1 cellular context compared by ENCODE assay signal in genomic region chr5:135434591-135435466, GRCh38.
TF ChIP-seq lines count a peak whose summit lies in the region.

No MANE protein-coding gene starts in this region.

TF ChIP-seq in HepG2, 621 proteins besides CTCF, POLR2A, EP300 and RAD21 (continued from another document):
- no peak for TF ChIP-seq ZNF275 (CRISPR knock-in tag; IDR thresholded peaks at IDR 0.05; ENCODE audit: borderline replicate concordance)
- TF ChIP-seq ZNF709 (CRISPR knock-in tag; IDR thresholded peaks at IDR 0.05) = no peak
- no peak; the same call in 1 of the 2 replicates for TF ChIP-seq ZNF354B (CRISPR knock-in tag; IDR thresholded peaks at IDR 0.05)
- TF ChIP-seq FOSL1 (CRISPR knock-in tag; IDR thresholded peaks at IDR 0.05; ENCODE audit: borderline replicate concordance) = no peak
- TF ChIP-seq RFX1 (IDR thresholded peaks at IDR 0.05) = no peak
- no peak for TF ChIP-seq HMGXB3 (CRISPR knock-in tag; IDR thresholded peaks at IDR 0.05; ENCODE audit: borderline replicate concordance)
- no peak for TF ChIP-seq ZBTB8A (CRISPR knock-in tag; IDR thresholded peaks at IDR 0.05; ENCODE audit: borderline replicate concordance, low read depth)
- TF ChIP-seq ZBTB38 (CRISPR knock-in tag; IDR thresholded peaks at IDR 0.05) = no peak
- no peak for TF ChIP-seq HNRNPH1 (optimal IDR thresholded peaks at IDR 0.05; ENCODE audit: low read depth, low read length)
- 0 out of 2 replicates have a peak, but pooled peaks have one; percentile 8 for TF ChIP-seq ZNF292 (CRISPR knock-in tag; IDR thresholded peaks at IDR 0.05; ENCODE audit: borderline replicate concordance, low read depth)
- no peak for TF ChIP-seq TFE3 (CRISPR knock-in tag; IDR thresholded peaks at IDR 0.05)
- no peak for TF ChIP-seq ZNF383 (CRISPR knock-in tag; IDR thresholded peaks at IDR 0.05; ENCODE audit: borderline replicate concordance)
- no peak for TF ChIP-seq ZNF704 (CRISPR knock-in tag; IDR thresholded peaks at IDR 0.05; ENCODE audit: borderline replicate concordance)
- TF ChIP-seq ZNF556 (CRISPR knock-in tag; IDR thresholded peaks at IDR 0.05; ENCODE audit: borderline replicate concordance) = 0 out of 2 replicates have a peak, but pooled peaks have one; percentile 28
- TF ChIP-seq NFE2L1 (CRISPR knock-in tag; IDR thresholded peaks at IDR 0.05; ENCODE audit: borderline replicate concordance) = no peak
- no peak for TF ChIP-seq HDAC2 (CRISPR knock-in tag; IDR thresholded peaks at IDR 0.05)
- no peak for TF ChIP-seq SNAI1 (CRISPR knock-in tag; IDR thresholded peaks at IDR 0.05; ENCODE audit: borderline replicate concordance)
- peak; percentile 58 for TF ChIP-seq HNF4A (CRISPR knock-in tag; IDR thresholded peaks at IDR 0.05)
- peak; percentile 66; the same call in 1 of the 2 replicates for TF ChIP-seq TCF7 (IDR thresholded peaks at IDR 0.05; ENCODE audit: low read depth)
- TF ChIP-seq ZBTB40 (IDR thresholded peaks at IDR 0.05) = no peak
- no peak for TF ChIP-seq ZBTB40 (CRISPR knock-in tag; IDR thresholded peaks at IDR 0.05)
- TF ChIP-seq ATF3 (CRISPR knock-in tag; IDR thresholded peaks at IDR 0.05) = no peak
- no peak for TF ChIP-seq CEBPG (CRISPR knock-in tag; IDR thresholded peaks at IDR 0.05)
- 0 out of 2 replicates have a peak, but pooled peaks have one; percentile 23 for TF ChIP-seq SALL1 (CRISPR knock-in tag; IDR thresholded peaks at IDR 0.05)
- no peak for TF ChIP-seq HMGA1 (CRISPR knock-in tag; conservative IDR thresholded peaks at IDR 0.05)
- TF ChIP-seq ZNF552 (CRISPR knock-in tag; IDR thresholded peaks at IDR 0.05; ENCODE audit: borderline replicate concordance) = no peak
- TF ChIP-seq ZFP62 (CRISPR knock-in tag; IDR thresholded peaks at IDR 0.05) = no peak
- peak; percentile 39; the same call in 1 of the 2 replicates for TF ChIP-seq ZNF687 (CRISPR knock-in tag; IDR thresholded peaks at IDR 0.05)
